In genomic region chr2:138744709-138745108, GRCh38 we compare ENCODE assay signal across 27 cellular contexts. TPM values are rescaled to one million over a fixed set of nuclear protein-coding genes. Genes with fewer than 3 reads are reported as not detected.
DNase-seq lines count a peak whose midpoint lies in the region; ATAC-seq and FAIRE-seq lines count a peak whose summit lies in the region.
"Had no signal": no experiment of that assay in that cellular context is flagged by ENCODE, and none has a peak within 500 bp of the region (broad histone marks: within the 10 kb centered on the region; RNA-seq: fewer than 3 reads in every experiment).

No MANE protein-coding gene starts in this region.

- H3K9me3 ChIP-seq in SJCRH30 (replicated peaks) (no peaks in the 10 kb centered on the region), neuron (ENCODE audit: low read length) (no peaks in the 10 kb centered on the region)
- H3K9me3 ChIP-seq: heart left ventricle, left ventricle myocardium inferior, SK-N-SH, uterus had no signal

- no peaks in the 10 kb centered on the region for H3K27me3 ChIP-seq in SJCRH30
- no peaks in the 10 kb centered on the region for H3K27me3 ChIP-seq in neuron (ENCODE audit: insufficient read depth, low read length)
- H3K27me3 ChIP-seq: heart left ventricle, uterus had no signal

- H3K4me3 ChIP-seq in SJCRH30: no peak overlapping the region
- no peak overlapping the region for H3K4me3 ChIP-seq in neuron (ENCODE audit: low read length)
- H3K4me3 ChIP-seq: heart left ventricle, left ventricle myocardium inferior, uterus had no signal

- DNase-seq in DMS53 (lab: John Stamatoyannopoulos, UW) (peak; percentile 25), DMS53 treated with DMSO at 0.1 percent for 48 hours (lab: John Stamatoyannopoulos, UW; ENCODE audit: unreplicated experiment) (no peak), NCI-H1694 (lab: John Stamatoyannopoulos, UW) (peak; percentile 59), SJCRH30 (peak; percentile 84 to 93), GM03348 (ENCODE audit: low spot score) (no peak), RCC 7860 (ENCODE audit: low spot score) (no peak)
- DNase-seq: activated B cell treated with CpG ODN at 0.5 μM for 24 hours; activated CD4-positive, alpha-beta memory T cell treated with anti-CD3 and anti-CD28 coated beads, Interleukin-2, amount 10 ng/mL, durations not matched to agents 7 days and 5 days; activated gamma-delta T cell; activated T-cell treated with anti-CD3 and anti-CD28 coated beads for 4 hours; AML-193; cortex of kidney; heart left ventricle; Karpas-422; left ventricle myocardium inferior; NCI-H1105 treated with DMSO at 0.1 percent for 48 hours; NK-92 treated with Interleukin-12 subunit alpha and Interleukin-12 subunit beta, amount 100 ng/mL, for 24 hours; right cardiac atrium; SK-N-SH; stimulated activated CD4-positive, alpha-beta T cell treated with anti-CD3 and anti-CD28 coated beads, Interleukin-15, amount 100 ng/mL, for 24 hours; substantia nigra; uterus had no signal

- no peak for FAIRE-seq in RCC 7860 (lab: Jason Lieb, UNC)
- FAIRE-seq: bronchial epithelial cell, endometrium had no signal

- H3K4me1 ChIP-seq in SJCRH30 (peaks cover 23% of the 10 kb centered on the region), neuron (ENCODE audit: insufficient read depth, low read length) (no peaks in the 10 kb centered on the region)
- H3K4me1 ChIP-seq: heart left ventricle, left ventricle myocardium inferior, uterus had no signal

- ATAC-seq in GM18873 (IDR thresholded peaks at IDR 0.05; ENCODE audit: low FRiP score, unreplicated experiment): no peak
- ATAC-seq: heart left ventricle, right cardiac atrium had no signal

- H2AFZ ChIP-seq in neuron (ENCODE audit: low read depth, low read length): peak overlapping the region; percentile 6

- H3K36me3 ChIP-seq in SJCRH30 (no peaks in the 10 kb centered on the region), neuron (ENCODE audit: insufficient read depth, low read length) (no peaks in the 10 kb centered on the region)
- H3K36me3 ChIP-seq: heart left ventricle, left ventricle myocardium inferior, uterus had no signal

- peak overlapping the region; percentile 63 for H3K27ac ChIP-seq in SJCRH30
- H3K27ac ChIP-seq: 22Rv1, heart left ventricle, left ventricle myocardium inferior, uterus had no signal

RNA-seq across cellular contexts. Expression of gene NXPH2, which starts 35.5 kb away (rescaled TPM):
- not detected in 2 replicates for total RNA-seq in SJCRH30 (2014; rRNA removed; shearing (Covaris generic))
- total RNA-seq: activated B cell treated with CpG ODN at 0.5 μM for 24 hours; activated CD4-positive, alpha-beta memory T cell treated with anti-CD3 and anti-CD28 coated beads, Interleukin-2, amount 10 ng/mL, durations not matched to agents 7 days and 5 days; bronchial epithelial cell; left ventricle myocardium inferior; right cardiac atrium had no signal

Comparison
In these comparisons a context has a peak if more than half of its experiments do, and no peak if none do; other contexts are left out.
1. DNase-seq: peak in DMS53 (single experiment), NCI-H1694 (single experiment) and SJCRH30 (2 of 2); none in DMS53 treated with DMSO at 0.1 percent for 48 hours (single experiment), GM03348 (single experiment) and RCC 7860 (single experiment).